ENCODE assay signal across 27 cellular contexts in the genomic region with DNA sequence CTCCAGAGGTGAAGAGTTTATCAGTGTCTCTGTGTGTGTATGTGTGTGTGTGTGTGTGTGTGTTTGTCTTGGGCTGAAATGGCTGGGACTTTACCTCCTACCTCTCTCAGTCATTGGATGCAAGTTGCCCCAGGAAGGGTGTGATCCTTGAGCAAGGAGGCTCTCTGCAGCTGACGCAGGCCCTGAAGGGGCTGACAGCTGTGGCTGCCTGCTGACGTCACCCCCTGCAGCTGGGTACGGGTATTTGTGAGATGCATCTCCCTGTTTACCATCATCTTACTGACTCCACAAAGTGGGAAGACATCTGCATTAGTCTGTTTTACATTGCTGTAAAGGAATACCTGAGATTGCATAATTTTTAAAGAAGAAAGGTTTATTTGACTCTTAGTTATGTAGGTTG.
DNase-seq lines count a peak whose midpoint lies in the region; FAIRE-seq and TF ChIP-seq lines count a peak whose summit lies in the region.
"Had no signal": no experiment of that assay in that cellular context is flagged by ENCODE, and none has a peak within 500 bp of the region (broad histone marks: within the 10 kb centered on the region; RNA-seq: fewer than 3 reads in every experiment).

No MANE protein-coding gene starts in this region.

- no peak overlapping the region for H3K4me3 Mint-ChIP-seq in osteocyte (ENCODE audit: unreplicated experiment)
- H3K4me3 Mint-ChIP-seq: CD14-positive monocyte; CD4-positive, alpha-beta memory T cell; CD4-positive, CD25-positive, alpha-beta regulatory T cell; CD8-positive, alpha-beta memory T cell had no signal

- H3K4me3 ChIP-seq in SJCRH30: no peak overlapping the region
- no peak overlapping the region for H3K4me3 ChIP-seq in bronchial epithelial cell (ENCODE audit: low read depth, low read length)
- no peak overlapping the region for H3K4me3 ChIP-seq in mesendoderm (ENCODE audit: low read length)
- H3K4me3 ChIP-seq: BLaER1, GM12878 had no signal

- H3K27me3 ChIP-seq in SJCRH30 (no peaks in the 10 kb centered on the region), bronchial epithelial cell (ENCODE audit: control insufficient read depth, insufficient read depth, low read length) (no peaks in the 10 kb centered on the region), mesendoderm (ENCODE audit: insufficient read depth, low read length, poor library complexity) (no peaks in the 10 kb centered on the region)
- H3K27me3 ChIP-seq: BE2C, BLaER1 had no signal

- H3K27ac ChIP-seq in SJCRH30 (no peak overlapping the region), mesendoderm (ENCODE audit: low read depth, low read length) (no peak overlapping the region)
- H3K27ac ChIP-seq: BLaER1 had no signal

- no peaks in the 10 kb centered on the region for H3K79me2 ChIP-seq in mesendoderm (ENCODE audit: control insufficient read depth, insufficient read depth, low read length)

- H2AK5ac ChIP-seq in mesendoderm (ENCODE audit: low read length): no peak overlapping the region

- H3K79me1 ChIP-seq in mesendoderm (ENCODE audit: low read length): no peaks in the 10 kb centered on the region

- H3K27me3 Mint-ChIP-seq in osteocyte (ENCODE audit: unreplicated experiment): no peaks in the 10 kb centered on the region
- H3K27me3 Mint-ChIP-seq: CD4-positive, CD25-positive, alpha-beta regulatory T cell; CD8-positive, alpha-beta memory T cell had no signal

- no peak overlapping the region for H3K4ac ChIP-seq in mesendoderm (ENCODE audit: low read depth, low read length)

- H3K4me1 Mint-ChIP-seq in osteocyte (ENCODE audit: unreplicated experiment): no peaks in the 10 kb centered on the region
- H3K4me1 Mint-ChIP-seq: CD14-positive monocyte; CD4-positive, alpha-beta memory T cell; CD4-positive, CD25-positive, alpha-beta regulatory T cell; CD8-positive, alpha-beta memory T cell had no signal

- no peak overlapping the region for H3K18ac ChIP-seq in mesendoderm (ENCODE audit: low read length)

- no peaks in the 10 kb centered on the region for H3K36me3 ChIP-seq in SJCRH30
- H3K36me3 ChIP-seq in bronchial epithelial cell (ENCODE audit: control insufficient read depth, insufficient read depth, low read length): no peaks in the 10 kb centered on the region
- H3K36me3 ChIP-seq in mesendoderm (ENCODE audit: control insufficient read depth, insufficient read depth, low read length): no peaks in the 10 kb centered on the region
- H3K36me3 ChIP-seq: BE2C, BLaER1 had no signal

- no peak for TF ChIP-seq CTCF in bronchial epithelial cell (IDR thresholded peaks at IDR 0.05; ENCODE audit: insufficient read depth, low read length, severe bottlenecking)
- no peak for TF ChIP-seq CTCF in osteocyte (IDR thresholded peaks at IDR 0.05)

- no peaks in the 10 kb centered on the region for H3K36me3 Mint-ChIP-seq in osteocyte (ENCODE audit: unreplicated experiment)
- H3K36me3 Mint-ChIP-seq: CD14-positive monocyte; CD4-positive, alpha-beta memory T cell; CD4-positive, CD25-positive, alpha-beta regulatory T cell; CD8-positive, alpha-beta memory T cell had no signal

- H2BK5ac ChIP-seq in mesendoderm (ENCODE audit: low read length): no peak overlapping the region

- no peak overlapping the region for H4K5ac ChIP-seq in mesendoderm (ENCODE audit: low read length)

- no peak overlapping the region for H2BK120ac ChIP-seq in mesendoderm (ENCODE audit: low read depth, low read length)

- H4K8ac ChIP-seq in mesendoderm (ENCODE audit: low read depth, low read length): no peak overlapping the region

- H3K4me1 ChIP-seq in SJCRH30: no peaks in the 10 kb centered on the region
- no peaks in the 10 kb centered on the region for H3K4me1 ChIP-seq in mesendoderm (ENCODE audit: control insufficient read depth, low read depth, low read length)
- H3K4me1 ChIP-seq: BE2C, BLaER1 had no signal

- H3K9ac ChIP-seq in mesendoderm (ENCODE audit: low read length): no peak overlapping the region
- H3K9ac ChIP-seq: BLaER1 had no signal

- peaks cover 55% of the 10 kb centered on the region for H3K9me3 Mint-ChIP-seq in osteocyte (ENCODE audit: unreplicated experiment)

- H3K23ac ChIP-seq in mesendoderm (ENCODE audit: low read length): no peak overlapping the region

- no peak overlapping the region for H3K56ac ChIP-seq in mesendoderm (ENCODE audit: low read length)

- no peak overlapping the region for H3K27ac Mint-ChIP-seq in osteocyte (ENCODE audit: unreplicated experiment)
- H3K27ac Mint-ChIP-seq: CD14-positive monocyte; CD4-positive, alpha-beta memory T cell; CD4-positive, CD25-positive, alpha-beta regulatory T cell had no signal

- DNase-seq in SJCRH30 (peak; percentile 7 to 15), bronchial epithelial cell (ENCODE audit: low read depth) (no peak), osteocyte (ENCODE audit: extremely low spot score, unreplicated experiment) (peak; percentile 63), NCI-H187 treated with DMSO at 0.1 percent for 48 hours (lab: John Stamatoyannopoulos, UW) (no peak), mesendoderm (no peak), kidney glomerular epithelial cell (lab: John Stamatoyannopoulos, UW) (no peak)
- DNase-seq: 8988T; ACHN; BE2C; C1 segment of cervical spinal cord; CD4-positive, alpha-beta memory T cell; CD4-positive, CD25-positive, alpha-beta regulatory T cell; CD8-positive, alpha-beta memory T cell; COR-L47; DMS 273 treated with DMSO at 0.1 percent for 48 hours; DMS153; DMS53; DMS79; DND-41; EL; GDM1 had no signal

- no peak overlapping the region for H3K4me2 ChIP-seq in mesendoderm (ENCODE audit: low read length)
- H3K4me2 ChIP-seq: BLaER1 had no signal

- no CpG with 5 or more reads among the region's 3 CpGs for WGBS in mesendoderm (ENCODE audit: extremely low coverage, insufficient coverage, low lambda C conversion rate)

- peak; percentile 47 for FAIRE-seq in bronchial epithelial cell (lab: Jason Lieb, UNC)
- FAIRE-seq: A204.1, GM12878, GM12892, GM18507 had no signal

- no peaks in the 10 kb centered on the region for H3K9me3 ChIP-seq in SJCRH30 (replicated peaks)
- H3K9me3 ChIP-seq: BE2C, BLaER1 had no signal

- H2BK15ac ChIP-seq in mesendoderm (replicated peaks; ENCODE audit: low read depth): no peak overlapping the region

Comparison
In these comparisons a context has a peak if more than half of its experiments do, and no peak if none do; other contexts are left out.
1. DNase-seq: peak in SJCRH30 (2 of 2) and osteocyte (single experiment); none in bronchial epithelial cell (single experiment), NCI-H187 treated with DMSO at 0.1 percent for 48 hours (single experiment), mesendoderm (single experiment) and kidney glomerular epithelial cell (single experiment).